In genomic region chr7:57205000-57205399, GRCh38 we compare ENCODE assay signal across 20 cellular contexts.
DNase-seq lines count a peak whose midpoint lies in the region; ATAC-seq, FAIRE-seq and TF ChIP-seq lines count a peak whose summit lies in the region.
"Had no signal": no experiment of that assay in that cellular context is flagged by ENCODE, and none has a peak within 500 bp of the region (broad histone marks: within the 10 kb centered on the region; RNA-seq: fewer than 3 reads in every experiment).

No MANE protein-coding gene starts in this region.

- H3K9me3 ChIP-seq in kidney (ENCODE audit: control insufficient read depth in 1 of 2, low read length in 2 of 2), result peaks cover 5 to 22% of the 10 kb centered on the region in 2 donors
- no peaks in the 10 kb centered on the region for H3K9me3 ChIP-seq in osteoblast (ENCODE audit: low read depth, low read length)
- H3K9me3 ChIP-seq in spleen, result peaks cover 0 to 99% (median 12%) of the 10 kb centered on the region in 8 donors
- H3K9me3 ChIP-seq: BE2C, Caco-2, HAP-1 had no signal

- no peak overlapping the region for H3K9ac ChIP-seq in kidney (ENCODE audit: low read length in 2 of 2)
- H3K9ac ChIP-seq: GM23248 had no signal

- no peak for ATAC-seq in HG02759 (IDR thresholded peaks at IDR 0.05; ENCODE audit: unreplicated experiment)
- no peak for ATAC-seq in GM19035 (IDR thresholded peaks at IDR 0.05; ENCODE audit: unreplicated experiment)

- no peaks in the 10 kb centered on the region for H4K20me1 ChIP-seq in osteoblast (ENCODE audit: insufficient read depth, low read length)

- H3K4me2 ChIP-seq in osteoblast (ENCODE audit: insufficient read depth, low read length), result no peak overlapping the region

- intact Hi-C loops in kidney (cut with DNase I), result no loop called here
- intact Hi-C loops in spleen (cut with DNase I; ENCODE audit: low total_unique reads), result no loop called here

- H3K27ac ChIP-seq in kidney (ENCODE audit: low read depth in 2 of 2, low read length in 2 of 2) (no peak overlapping the region), osteoblast (ENCODE audit: low read depth, low read length) (no peak overlapping the region), spleen (no peak overlapping the region)
- H3K27ac ChIP-seq: GM23248, HL-60 had no signal

- FAIRE-seq in kidney (lab: Jason Lieb, UNC), result no peak
- FAIRE-seq: A204.1, D721Med, G401.6, GM12891 had no signal

- no peak for TF ChIP-seq POLR2A in spleen (IDR thresholded peaks at IDR 0.05)

- H3K36me3 ChIP-seq in kidney (ENCODE audit: control insufficient read depth in 1 of 2, insufficient read depth in 2 of 2, low read length in 2 of 2) (no peaks in the 10 kb centered on the region), osteoblast (ENCODE audit: insufficient read depth, low read length) (no peaks in the 10 kb centered on the region), spleen (no peaks in the 10 kb centered on the region)
- H3K36me3 ChIP-seq: BE2C, HAP-1 had no signal

- H3K79me2 ChIP-seq in osteoblast (ENCODE audit: insufficient read depth, low read length), result no peaks in the 10 kb centered on the region

- H2AFZ ChIP-seq in osteoblast (ENCODE audit: low read length), result no peak overlapping the region
- H2AFZ ChIP-seq: GM23248 had no signal

- H3K4me3 ChIP-seq in kidney (ENCODE audit: low read length in 2 of 2) (no peak overlapping the region), osteoblast (ENCODE audit: insufficient read depth, low read length) (no peak overlapping the region), spleen (no peak overlapping the region)
- H3K4me3 ChIP-seq: GM23248, HAP-1 had no signal

- TF ChIP-seq CTCF in kidney (IDR thresholded peaks at IDR 0.05; ENCODE audit: borderline replicate concordance, extremely low read depth, insufficient read depth) (no peak), osteoblast (IDR thresholded peaks at IDR 0.05; ENCODE audit: extremely low read depth, low read depth, low read length) (no peak), spleen (IDR thresholded peaks at IDR 0.05 in 8 of 11, conservative IDR thresholded peaks at IDR 0.05 in 3 of 11) (no peak)

- no peaks in the 10 kb centered on the region for H3K4me1 ChIP-seq in kidney (ENCODE audit: control insufficient read depth in 1 of 2, insufficient read depth in 1 of 2, low read depth in 1 of 2, low read length in 2 of 2)
- no peaks in the 10 kb centered on the region for H3K4me1 ChIP-seq in osteoblast (ENCODE audit: insufficient read depth, low read length)
- H3K4me1 ChIP-seq in spleen, result no peaks in the 10 kb centered on the region
- H3K4me1 ChIP-seq: BE2C, Caco-2, HAP-1 had no signal

- H3K27me3 ChIP-seq in osteoblast (ENCODE audit: insufficient read depth, low read length) (no peaks in the 10 kb centered on the region), spleen (replicated peaks in 1 of 7) (no peaks in the 10 kb centered on the region)
- H3K27me3 ChIP-seq: BE2C had no signal

- DNase-seq in kidney, result peak; percentile 43
- peak; percentile 62 for DNase-seq in osteoblast (ENCODE audit: insufficient read length, low spot score, missing footprints)
- peak; percentile 24 for DNase-seq in spleen
- DNase-seq in SKM-1 treated with dmso at 0.1 percent for 144 hours (lab: John Stamatoyannopoulos, UW; ENCODE audit: unreplicated experiment), result no peak
- no peak for DNase-seq in NCI-H2081 treated with DMSO at 0.1 percent for 48 hours (lab: John Stamatoyannopoulos, UW)
- DNase-seq: ACHN; BE2C; C1 segment of cervical spinal cord; CD4-positive, CD25-positive, alpha-beta regulatory T cell; GM23248; IMR-90 had no signal

- WGBS in spleen, 5 donors, result 87 to 92% (median 90%) methylated on average over 5 to 7 of the region's 7 CpGs

Comparison
In these comparisons a context has a peak if more than half of its experiments do, and no peak if none do; other contexts are left out.
1. DNase-seq: peak in kidney (single experiment), osteoblast (single experiment) and spleen (single experiment); none in SKM-1 treated with dmso at 0.1 percent for 144 hours (single experiment) and NCI-H2081 treated with DMSO at 0.1 percent for 48 hours (single experiment).